In the genomic region with DNA sequence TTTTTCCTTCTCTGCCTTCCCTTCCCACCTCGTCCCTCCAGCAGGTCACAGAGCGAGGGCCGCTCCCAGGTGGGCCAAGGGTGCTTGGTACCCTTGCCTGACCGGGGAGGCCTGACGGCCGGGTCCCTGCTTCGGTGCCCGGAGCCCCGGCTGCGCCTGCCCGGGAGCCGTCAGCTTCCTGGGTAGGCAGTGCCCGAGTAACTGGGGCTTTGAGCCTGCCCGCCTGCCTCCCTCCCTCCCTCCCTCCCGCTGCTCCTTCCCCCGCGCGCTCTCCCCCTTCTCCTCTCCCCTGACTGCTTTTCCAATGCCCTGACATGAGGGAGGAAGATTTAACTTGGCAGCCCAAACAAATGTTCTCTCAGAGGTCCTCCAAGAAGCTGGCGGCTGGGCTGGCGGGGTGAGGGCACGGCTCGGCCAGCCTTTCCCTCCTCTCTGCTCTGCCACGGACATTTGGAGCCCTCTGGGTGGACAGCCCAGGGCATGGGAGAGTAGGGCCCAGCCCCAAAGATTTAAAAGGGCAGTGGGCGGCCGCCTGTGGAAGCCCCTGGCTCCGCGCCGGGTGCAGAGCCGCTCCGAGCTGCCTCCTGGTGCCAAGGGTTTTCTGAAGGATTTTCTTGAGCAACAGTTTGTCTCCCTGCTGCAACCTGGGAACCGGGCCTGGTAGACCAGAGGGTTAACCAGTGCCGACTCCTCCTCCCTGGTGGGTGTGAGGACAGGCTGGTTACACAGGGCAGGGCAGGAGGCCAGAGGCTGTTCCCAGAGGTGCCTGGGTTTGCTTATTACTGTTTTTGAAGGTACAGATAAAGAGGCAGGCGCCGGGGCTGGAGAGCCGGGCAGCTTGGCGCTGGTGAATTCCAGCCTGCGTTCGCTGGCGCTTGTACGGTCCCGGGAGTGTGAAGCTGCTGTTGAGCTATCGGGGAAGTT, we compare ENCODE assay signal across 8 cellular contexts. TPM values are rescaled to one million over a fixed set of nuclear protein-coding genes. Genes with fewer than 3 reads are reported as not detected.
DNase-seq lines count a peak whose midpoint lies in the region; ATAC-seq lines count a peak whose summit lies in the region.

No MANE protein-coding gene starts in this region.

- H3K36me3 ChIP-seq in neuronal stem cell (replicated peaks in 1 of 2; ENCODE audit: control insufficient read depth in 2 of 2, insufficient read depth in 2 of 2, low read length in 2 of 2) = peaks cover 0 to 6% of the 10 kb centered on the region in 2 donors

- no peaks in the 10 kb centered on the region for H3K9me3 ChIP-seq in neuronal stem cell (replicated peaks in 1 of 2; ENCODE audit: control insufficient read depth in 2 of 2, insufficient read depth in 1 of 2, low read depth in 1 of 2, low read length in 2 of 2)

- H3K27ac ChIP-seq in adipose tissue (ENCODE audit: low read depth, low read length) (peak overlapping the region; percentile 74), neuronal stem cell (replicated peaks; ENCODE audit: low read length) (peak overlapping the region; percentile 77)

- H2BK15ac ChIP-seq in neuronal stem cell (ENCODE audit: low read length) = peak overlapping the region; percentile 61

- H3K14ac ChIP-seq in neuronal stem cell (ENCODE audit: low read length) = peak overlapping the region; percentile 61

- DNase-seq in 8988T = peak; percentile 74
- peak; percentile 74 for DNase-seq in GM04503 (ENCODE audit: low read depth)
- peak; percentile 98 for DNase-seq in NCI-H226
- peak; percentile 93 for DNase-seq in Right ventricle myocardium inferior (ENCODE audit: missing footprints)
- peak; percentile 66 for DNase-seq in neuronal stem cell (ENCODE audit: low spot score)

- no peak overlapping the region for H2BK12ac ChIP-seq in neuronal stem cell (ENCODE audit: low read length)

- H3K27me3 ChIP-seq in neuronal stem cell (ENCODE audit: control insufficient read depth in 3 of 3, insufficient read depth in 3 of 3, low read depth in 1 of 3, low read length in 3 of 3) = peaks cover 0 to 2% (median 0%) of the 10 kb centered on the region in 3 experiments

- H4K8ac ChIP-seq in neuronal stem cell (ENCODE audit: low read depth, low read length) = no peak overlapping the region

- H2AFZ ChIP-seq in neuronal stem cell (ENCODE audit: low read length) = peak overlapping the region; percentile 57

- peaks cover 29% of the 10 kb centered on the region for H3K79me1 ChIP-seq in neuronal stem cell (ENCODE audit: low read depth, low read length)

- WGBS in adipose tissue, 3 donors = 1 to 2% (median 2%) methylated on average over 39 to 42 of the region's 42 CpGs
- no CpG with 5 or more reads among the region's 42 CpGs for WGBS in neuronal stem cell (ENCODE audit: extremely low coverage in 2 of 2, insufficient read length in 2 of 2, insufficient replicate concordance in 1 of 2), 2 donors

- peak; percentile 72 for ATAC-seq in Right ventricle myocardium inferior
- no peak for ATAC-seq in GM18519 (IDR thresholded peaks at IDR 0.05; ENCODE audit: low FRiP score, unreplicated experiment)
- no peak for ATAC-seq in GM19395 (IDR thresholded peaks at IDR 0.05; ENCODE audit: unreplicated experiment)

- no peak overlapping the region for H2BK120ac ChIP-seq in neuronal stem cell (ENCODE audit: low read depth, low read length)

- H4K91ac ChIP-seq in neuronal stem cell (ENCODE audit: low read depth, low read length, poor library complexity) = no peak overlapping the region

- peak overlapping the region; percentile 82 for H2AK5ac ChIP-seq in neuronal stem cell (ENCODE audit: low read depth, low read length)

- peaks cover 33 to 50% of the 10 kb centered on the region in 2 donors for H3K4me1 ChIP-seq in neuronal stem cell (ENCODE audit: control insufficient read depth in 2 of 2, insufficient read depth in 1 of 2, low read depth in 1 of 2, low read length in 2 of 2)

- peak overlapping the region; percentile 93 for H3K9ac ChIP-seq in neuronal stem cell (ENCODE audit: low read depth, low read length, poor library complexity)

- peak overlapping the region; percentile 98 for H3K18ac ChIP-seq in neuronal stem cell (ENCODE audit: low read length)

- H3K23ac ChIP-seq in neuronal stem cell (ENCODE audit: low read depth, low read length, poor library complexity) = peak overlapping the region; percentile 35

- peak overlapping the region; percentile 99 for H3K4me2 ChIP-seq in neuronal stem cell (ENCODE audit: insufficient read depth, low read length, poor library complexity, severe bottlenecking)

- peak overlapping the region; percentile 76 to 94 for H3K4me3 ChIP-seq in neuronal stem cell (ENCODE audit: low read length in 2 of 2)

- H3K4ac ChIP-seq in neuronal stem cell (ENCODE audit: low read length) = no peak overlapping the region

- H2BK5ac ChIP-seq in neuronal stem cell (ENCODE audit: low read length) = peak overlapping the region; percentile 84

- intact Hi-C loops in Right ventricle myocardium inferior (cut with DNase I) = loop anchor here (1.0 to 5.0 kb wide), 3 partner anchors 42 to 124 kb away; no protein-coding TSS in a partner anchor

RNA-seq across cellular contexts. Expression of gene ZMIZ1, which starts 2.1 kb away (rescaled TPM):
- polyA plus RNA-seq in adipose tissue = 10 to 100 TPM; 17.4 to 37.1 (median 26.1) TPM
- 48.8 TPM for total RNA-seq in Right ventricle myocardium inferior
- 21.6 TPM for polyA plus RNA-seq in neuronal stem cell (2013, experiment 1 of 2)
- 24.3 TPM for polyA plus RNA-seq in neuronal stem cell (2013, experiment 2 of 2)
